In the genomic region with DNA sequence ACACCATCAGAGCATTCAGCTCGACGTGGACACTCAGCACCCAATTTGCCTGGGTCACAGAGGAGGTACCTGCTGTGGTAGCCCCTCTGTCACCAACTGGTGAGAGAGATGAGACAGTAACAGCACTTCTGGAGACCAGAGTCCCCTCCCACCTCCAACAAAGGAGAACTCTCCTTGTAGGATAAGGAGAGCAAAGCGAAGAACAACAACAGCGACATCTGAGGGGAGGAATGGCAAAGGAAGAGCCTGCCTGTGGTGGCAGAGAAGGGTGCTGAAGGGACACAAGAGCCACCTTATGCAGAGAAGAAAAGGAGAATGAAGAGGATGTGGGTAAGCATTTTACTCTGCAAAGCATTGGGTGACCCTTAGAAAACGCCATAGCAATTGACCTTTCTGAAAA, we compare ENCODE assay signal across 20 cellular contexts.
DNase-seq lines count a peak whose midpoint lies in the region; ATAC-seq and TF ChIP-seq lines count a peak whose summit lies in the region.
"Had no signal": no experiment of that assay in that cellular context is flagged by ENCODE, and none has a peak within 500 bp of the region (broad histone marks: within the 10 kb centered on the region; RNA-seq: fewer than 3 reads in every experiment).

No MANE protein-coding gene starts in this region.

- H3K9me2 ChIP-seq in GM23338 (ENCODE audit: insufficient read depth) = no peaks in the 10 kb centered on the region

- 88 to 100% methylated on average over 2 to 5 of the region's 5 CpGs for WGBS in endodermal cell (ENCODE audit: insufficient coverage in 1 of 2, insufficient read length in 1 of 2), 2 experiments
- 100% methylated on average over 2 of the region's 5 CpGs for WGBS in mesenchymal stem cell

- no peak overlapping the region for H4K91ac ChIP-seq in mesenchymal stem cell (ENCODE audit: low read length)

- no peak overlapping the region for H3K9ac ChIP-seq in endodermal cell (ENCODE audit: extremely low read depth, low read length, poor library complexity, severe bottlenecking)
- no peak overlapping the region for H3K9ac ChIP-seq in mesenchymal stem cell (ENCODE audit: low read length)
- H3K9ac ChIP-seq: BLaER1 treated with 17β-estradiol and CSF1 and Interleukin-3, amounts not matched to agents 10 nM and 100 nM had no signal

- no peak overlapping the region for H3K18ac ChIP-seq in mesenchymal stem cell (ENCODE audit: low read depth in 1 of 2, low read length in 2 of 2)

- no peak overlapping the region for H2BK15ac ChIP-seq in mesenchymal stem cell (ENCODE audit: low read depth, poor library complexity, severe bottlenecking)

- peaks cover 6% of the 10 kb centered on the region for H3K4me1 ChIP-seq in GM23338 (ENCODE audit: insufficient read depth)
- H3K4me1 ChIP-seq in endodermal cell (ENCODE audit: control insufficient read depth, insufficient read depth, low read length) = no peaks in the 10 kb centered on the region
- no peaks in the 10 kb centered on the region for H3K4me1 ChIP-seq in mesenchymal stem cell (ENCODE audit: control insufficient read depth, insufficient read depth, low read depth, low read length)
- H3K4me1 ChIP-seq: Caco-2 had no signal

- H3K9me3 ChIP-seq in T-helper 17 cell (ENCODE audit: control insufficient read depth, low read length, poor library complexity, severe bottlenecking) = no peaks in the 10 kb centered on the region
- H3K9me3 ChIP-seq in endodermal cell (ENCODE audit: control insufficient read depth, low read length) = no peaks in the 10 kb centered on the region
- no peaks in the 10 kb centered on the region for H3K9me3 ChIP-seq in mesenchymal stem cell (ENCODE audit: control insufficient read depth, low read length)
- H3K9me3 ChIP-seq: A549; BLaER1 treated with 17β-estradiol and CSF1 and Interleukin-3, amounts not matched to agents 10 nM and 100 nM; Caco-2 had no signal

- no peak for ATAC-seq in GM23338
- no peak for ATAC-seq in T-helper 17 cell
- ATAC-seq in HG02571 (IDR thresholded peaks at IDR 0.05; ENCODE audit: unreplicated experiment) = no peak
- ATAC-seq: A549; CD8-positive, alpha-beta T cell had no signal

- no peak overlapping the region for H2BK120ac ChIP-seq in mesenchymal stem cell (ENCODE audit: low read depth, low read length)

- peaks cover 28% of the 10 kb centered on the region for H3K79me1 ChIP-seq in mesenchymal stem cell (replicated peaks; ENCODE audit: low read length, poor library complexity, severe bottlenecking)

- H2BK12ac ChIP-seq in mesenchymal stem cell (ENCODE audit: low read length in 2 of 2) = no peak overlapping the region

- H3K9me3 Mint-ChIP-seq in GM23338 = no peaks in the 10 kb centered on the region
- no peaks in the 10 kb centered on the region for H3K9me3 Mint-ChIP-seq in endodermal cell
- H3K9me3 Mint-ChIP-seq: CD4-positive, alpha-beta T cell; CD8-positive, alpha-beta T cell had no signal

- no peaks in the 10 kb centered on the region for H3K27me3 Mint-ChIP-seq in GM23338 (ENCODE audit: insufficient read depth, low read depth, poor library complexity)
- no peaks in the 10 kb centered on the region for H3K27me3 Mint-ChIP-seq in T-helper 17 cell
- H3K27me3 Mint-ChIP-seq in endodermal cell (ENCODE audit: insufficient read depth) = no peaks in the 10 kb centered on the region
- H3K27me3 Mint-ChIP-seq: B cell; CD4-positive, alpha-beta T cell had no signal

- H3K4ac ChIP-seq in mesenchymal stem cell (ENCODE audit: low read depth in 1 of 2, low read length in 2 of 2) = no peak overlapping the region

- DNase-seq in GM23338 (ENCODE audit: low spot score) = no peak
- DNase-seq in T-helper 17 cell = no peak
- DNase-seq in endodermal cell = peak; percentile 64
- no peak for DNase-seq in mesenchymal stem cell
- no peak for DNase-seq in GM19238 (ENCODE audit: insufficient read length, low spot score)
- DNase-seq in activated T-cell treated with anti-CD3 and anti-CD28 coated beads, Interleukin-2, amount 50 U/mL, for 48 hours = no peak
- no peak for DNase-seq in SW480 (ENCODE audit: low spot score)
- DNase-seq: AML-193; Caco-2; Calu3; CD4-positive, alpha-beta T cell; CD8-positive, alpha-beta T cell; DMS79 treated with DMSO at 0.1 percent for 48 hours; GF-D8 had no signal

- peaks cover 3% of the 10 kb centered on the region; the same call in 1 of the 3 replicates for H3K36me3 Mint-ChIP-seq in GM23338 (ENCODE audit: low read depth)
- H3K36me3 Mint-ChIP-seq in T-helper 17 cell (ENCODE audit: low read depth) = peaks cover 6% of the 10 kb centered on the region
- H3K36me3 Mint-ChIP-seq in endodermal cell (ENCODE audit: low read depth) = peaks cover 58% of the 10 kb centered on the region

- H3K14ac ChIP-seq in mesenchymal stem cell (ENCODE audit: low read length in 2 of 2) = no peak overlapping the region

- peak overlapping the region; percentile 54; the same call in 1 of the 2 replicates for H3K27ac Mint-ChIP-seq in GM23338
- peak overlapping the region; percentile 41 for H3K27ac Mint-ChIP-seq in T-helper 17 cell
- peak overlapping the region; percentile 37 for H3K27ac Mint-ChIP-seq in endodermal cell
- H3K27ac Mint-ChIP-seq: B cell; CD4-positive, alpha-beta T cell; CD8-positive, alpha-beta T cell had no signal

- peak overlapping the region; percentile 28 for H4K8ac ChIP-seq in mesenchymal stem cell (ENCODE audit: low read length)

- H3K27ac ChIP-seq in GM23338 (ENCODE audit: low read depth) (no peak overlapping the region), endodermal cell (ENCODE audit: low read depth, low read length) (no peak overlapping the region), mesenchymal stem cell (ENCODE audit: low read length, poor library complexity, severe bottlenecking) (no peak overlapping the region)
- H3K27ac ChIP-seq: 22Rv1; A549; BLaER1 treated with 17β-estradiol and CSF1 and Interleukin-3, amounts not matched to agents 10 nM and 100 nM; C4-2B had no signal

- H3K4me3 Mint-ChIP-seq in GM23338 (no peak overlapping the region), T-helper 17 cell (no peak overlapping the region), endodermal cell (no peak overlapping the region)
- H3K4me3 Mint-ChIP-seq: B cell; CD4-positive, alpha-beta T cell; CD8-positive, alpha-beta T cell had no signal

- no peak overlapping the region for H3K4me2 ChIP-seq in GM23338
- no peak overlapping the region for H3K4me2 ChIP-seq in mesenchymal stem cell (ENCODE audit: low read length, poor library complexity, severe bottlenecking)
- H3K4me2 ChIP-seq: A549; BLaER1 treated with 17β-estradiol and CSF1 and Interleukin-3, amounts not matched to agents 10 nM and 100 nM had no signal

- no peak overlapping the region for H3K23ac ChIP-seq in mesenchymal stem cell (ENCODE audit: low read length in 2 of 2)

- H3K27me3 ChIP-seq in GM23338 (ENCODE audit: insufficient read depth) (no peaks in the 10 kb centered on the region), endodermal cell (ENCODE audit: control insufficient read depth, insufficient read depth, low read length, poor library complexity, severe bottlenecking) (no peaks in the 10 kb centered on the region), mesenchymal stem cell (ENCODE audit: control insufficient read depth in 1 of 2, insufficient read depth in 1 of 2, low read length in 2 of 2) (no peaks in the 10 kb centered on the region)
- H3K27me3 ChIP-seq: BLaER1 treated with 17β-estradiol and CSF1 and Interleukin-3, amounts not matched to agents 10 nM and 100 nM had no signal

- no peak overlapping the region for H2BK5ac ChIP-seq in mesenchymal stem cell (ENCODE audit: low read depth, low read length, poor library complexity, severe bottlenecking)

- no peaks in the 10 kb centered on the region for H3K79me2 ChIP-seq in GM23338 (replicated peaks; ENCODE audit: insufficient read depth)

- H2AK5ac ChIP-seq in mesenchymal stem cell (ENCODE audit: low read length, severe bottlenecking) = no peak overlapping the region

- no peak overlapping the region for H2AFZ ChIP-seq in GM23338
- H2AFZ ChIP-seq in mesenchymal stem cell (ENCODE audit: low read depth, low read length) = no peak overlapping the region

- no peak overlapping the region for H3K4me3 ChIP-seq in GM23338
- no peak overlapping the region for H3K4me3 ChIP-seq in endodermal cell (ENCODE audit: low read length)
- no peak overlapping the region for H3K4me3 ChIP-seq in mesenchymal stem cell (ENCODE audit: insufficient read depth in 1 of 2, low read depth in 1 of 2, low read length in 2 of 2)
- H3K4me3 ChIP-seq: A549; BLaER1 treated with 17β-estradiol and CSF1 and Interleukin-3, amounts not matched to agents 10 nM and 100 nM had no signal

- TF ChIP-seq CTCF in GM23338 (conservative IDR thresholded peaks at IDR 0.05; ENCODE audit: low read depth in 2 of 2) = peak in 1 of 2 experiments; percentile 21; a peak in 1 of 4 replicates
- peak; percentile 44 for TF ChIP-seq CTCF in endodermal cell (conservative IDR thresholded peaks at IDR 0.05)

- no peaks in the 10 kb centered on the region for H3F3A ChIP-seq in GM23338 (replicated peaks; ENCODE audit: low read depth)

- no peaks in the 10 kb centered on the region for H4K20me1 ChIP-seq in GM23338 (replicated peaks; ENCODE audit: insufficient read depth)
- H4K20me1 ChIP-seq: BLaER1 treated with 17β-estradiol and CSF1 and Interleukin-3, amounts not matched to agents 10 nM and 100 nM had no signal

- peaks cover 12% of the 10 kb centered on the region for H3K4me1 Mint-ChIP-seq in GM23338
- peaks cover 4% of the 10 kb centered on the region for H3K4me1 Mint-ChIP-seq in T-helper 17 cell
- H3K4me1 Mint-ChIP-seq in endodermal cell = peaks cover 16% of the 10 kb centered on the region
- H3K4me1 Mint-ChIP-seq: B cell had no signal

- no peaks in the 10 kb centered on the region for H3K36me3 ChIP-seq in GM23338 (ENCODE audit: insufficient read depth)
- H3K36me3 ChIP-seq in endodermal cell (ENCODE audit: control insufficient read depth, insufficient read depth, low read length) = peaks cover 45% of the 10 kb centered on the region
- H3K36me3 ChIP-seq in mesenchymal stem cell (ENCODE audit: control insufficient read depth in 1 of 2, insufficient read depth in 2 of 2, low read depth in 1 of 2, low read length in 2 of 2) = peaks cover 2 to 21% of the 10 kb centered on the region in 2 experiments

TF ChIP-seq in GM23338, 12 proteins besides CTCF, POLR2A, EP300 and RAD21 (continues in another document):
- no peak for TF ChIP-seq EZH2phosphoT487 (IDR thresholded peaks at IDR 0.05; ENCODE audit: unreplicated experiment)
- no peak for TF ChIP-seq ZNF114 (CRISPR knock-in tag; IDR thresholded peaks at IDR 0.05)
- TF ChIP-seq JUNB (IDR thresholded peaks at IDR 0.05; ENCODE audit: unreplicated experiment) = no peak
- no peak for TF ChIP-seq EZH2 (IDR thresholded peaks at IDR 0.05; ENCODE audit: low read depth, unreplicated experiment)
- no peak for TF ChIP-seq POLR2AphosphoS5 (IDR thresholded peaks at IDR 0.05; ENCODE audit: low read depth)
- TF ChIP-seq, protein P1, sequence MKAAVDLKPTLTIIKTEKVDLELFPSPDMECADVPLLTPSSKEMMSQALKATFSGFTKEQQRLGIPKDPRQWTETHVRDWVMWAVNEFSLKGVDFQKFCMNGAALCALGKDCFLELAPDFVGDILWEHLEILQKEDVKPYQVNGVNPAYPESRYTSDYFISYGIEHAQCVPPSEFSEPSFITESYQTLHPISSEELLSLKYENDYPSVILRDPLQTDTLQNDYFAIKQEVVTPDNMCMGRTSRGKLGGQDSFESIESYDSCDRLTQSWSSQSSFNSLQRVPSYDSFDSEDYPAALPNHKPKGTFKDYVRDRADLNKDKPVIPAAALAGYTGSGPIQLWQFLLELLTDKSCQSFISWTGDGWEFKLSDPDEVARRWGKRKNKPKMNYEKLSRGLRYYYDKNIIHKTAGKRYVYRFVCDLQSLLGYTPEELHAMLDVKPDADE (IDR thresholded peaks at IDR 0.05) = no peak
